In the genomic region with DNA sequence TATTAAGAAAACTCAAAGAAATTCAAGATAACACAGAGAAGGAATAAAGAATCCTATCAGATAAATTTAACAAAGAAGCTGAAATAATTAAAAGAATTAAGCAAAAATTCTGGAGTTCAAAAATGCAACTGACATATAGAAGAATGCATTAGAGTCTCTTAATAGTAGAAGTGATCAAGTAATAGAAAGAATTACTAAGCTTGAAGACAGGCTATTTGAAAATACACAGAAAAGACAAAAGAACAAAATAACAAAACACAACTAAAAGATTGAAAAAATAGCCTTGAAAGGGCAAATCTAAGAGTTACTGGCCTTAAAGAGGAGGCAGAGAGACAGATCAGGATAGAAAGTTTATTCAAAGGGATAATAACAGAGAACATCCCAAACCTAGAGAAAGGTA, we compare ENCODE assay signal across 1 cellular context.
A peak's percentile ranks its signal among the peaks of the same experiment; 100 is the strongest.
TF ChIP-seq lines count a peak whose summit lies in the region.

No MANE protein-coding gene starts in this region.

TF ChIP-seq in K562, 482 proteins besides CTCF, POLR2A, EP300 and RAD21:
- TF ChIP-seq CBX3 (IDR thresholded peaks at IDR 0.05; ENCODE audit: borderline replicate concordance in 1 of 2, low read length in 2 of 2) (peak in 1 of 2 experiments; percentile 95; a peak in 2 of 3 replicates), TRIM28 (IDR thresholded peaks at IDR 0.05) (peak; percentile 95), TRIM24 (IDR thresholded peaks at IDR 0.05) (peak in 1 of 2 experiments; percentile 76; a peak in 3 of 4 replicates), RBM25 (IDR thresholded peaks at IDR 0.05; ENCODE audit: low read depth, low read length, severe bottlenecking) (peak; percentile 58), TEAD2 (tag; IDR thresholded peaks at IDR 0.05) (no peak), ZNF280A (IDR thresholded peaks at IDR 0.05; ENCODE audit: low read depth, partially characterized antibody) (peak; percentile 78)
TF ChIP-seq in K562: peak in this region for 5.
